23 cellular contexts compared by ENCODE assay signal in genomic region chr12:71648537-71648936, GRCh38.
"Had no signal": no experiment of that assay in that cellular context is flagged by ENCODE, and none has a peak within 500 bp of the region (broad histone marks: within the 10 kb centered on the region; RNA-seq: fewer than 3 reads in every experiment).

No MANE protein-coding gene starts in this region.

- H3K27me3 ChIP-seq: ascending aorta had no signal

- H3K27me3 Mint-ChIP-seq: activated CD8-positive, alpha-beta memory T cell treated with anti-CD3 and anti-CD28 coated beads, Interleukin-2, amount 10 ng/mL, durations not matched to agents 7 days and 5 days; activated naive CD4-positive, alpha-beta T cell treated with anti-CD3 and anti-CD28 coated beads, Interleukin-2, amount 10 ng/mL, durations not matched to agents 7 days and 5 days; activated naive CD8-positive, alpha-beta T cell treated with anti-CD3 and anti-CD28 coated beads, Interleukin-2, amount 10 ng/mL, durations not matched to agents 7 days and 5 days; brain; T-cell had no signal

- H3K27ac ChIP-seq: ascending aorta, PC-9, VCaP had no signal

- H3K4me3 ChIP-seq: ascending aorta, K562, PC-9 had no signal

- H3K9me3 Mint-ChIP-seq: activated naive CD4-positive, alpha-beta T cell treated with anti-CD3 and anti-CD28 coated beads, Interleukin-2, amount 10 ng/mL, durations not matched to agents 7 days and 5 days; activated naive CD8-positive, alpha-beta T cell treated with anti-CD3 and anti-CD28 coated beads, Interleukin-2, amount 10 ng/mL, durations not matched to agents 7 days and 5 days; activated T-helper 2 cell treated with anti-CD3 and anti-CD28 coated beads, Interferon-gamma antibody, Interleukin-2, Interleukin-4, amounts not matched to agents 10 μg/mL and 5 μg/mL and 100 μg/mL, durations not matched to agents 14 hours and 24 hours and 36 hours; brain; T-cell had no signal

- H2AFZ ChIP-seq: PC-9 had no signal

- H3K4me3 Mint-ChIP-seq: activated CD8-positive, alpha-beta memory T cell treated with anti-CD3 and anti-CD28 coated beads, Interleukin-2, amount 10 ng/mL, durations not matched to agents 7 days and 5 days; activated naive CD4-positive, alpha-beta T cell treated with anti-CD3 and anti-CD28 coated beads, Interleukin-2, amount 10 ng/mL, durations not matched to agents 7 days and 5 days; activated naive CD8-positive, alpha-beta T cell treated with anti-CD3 and anti-CD28 coated beads, Interleukin-2, amount 10 ng/mL, durations not matched to agents 7 days and 5 days; brain; T-cell had no signal

- ATAC-seq: activated CD8-positive, alpha-beta memory T cell treated with anti-CD3 and anti-CD28 coated beads, Interleukin-2, amount 10 ng/mL, durations not matched to agents 7 days and 5 days; K562; T-cell had no signal

- H3K4me2 ChIP-seq: PC-9 had no signal

- H3K4me1 ChIP-seq: ascending aorta had no signal

- H3K27ac Mint-ChIP-seq: activated CD8-positive, alpha-beta memory T cell treated with anti-CD3 and anti-CD28 coated beads, Interleukin-2, amount 10 ng/mL, durations not matched to agents 7 days and 5 days; activated naive CD4-positive, alpha-beta T cell treated with anti-CD3 and anti-CD28 coated beads, Interleukin-2, amount 10 ng/mL, durations not matched to agents 7 days and 5 days; activated naive CD8-positive, alpha-beta T cell treated with anti-CD3 and anti-CD28 coated beads, Interleukin-2, amount 10 ng/mL, durations not matched to agents 7 days and 5 days; activated T-helper 2 cell treated with anti-CD3 and anti-CD28 coated beads, Interferon-gamma antibody, Interleukin-2, Interleukin-4, amounts not matched to agents 10 μg/mL and 5 μg/mL and 100 μg/mL, durations not matched to agents 14 hours and 24 hours and 36 hours; brain had no signal

- DNase-seq: activated CD4-positive, alpha-beta T cell treated with anti-CD3 and anti-CD28 coated beads, Interleukin-2, amount 50 U/mL, for 48 hours; activated CD4-positive, CD25-positive, alpha-beta regulatory T cell; activated CD8-positive, alpha-beta memory T cell treated with anti-CD3 and anti-CD28 coated beads, Interleukin-2, amount 10 ng/mL, durations not matched to agents 7 days and 5 days; activated gamma-delta T cell treated with Interleukin-2 at 50 U/mL for 16 hours; activated naive CD4-positive, alpha-beta T cell treated with anti-CD3 and anti-CD28 coated beads, Interleukin-2, amount 10 ng/mL, durations not matched to agents 7 days and 5 days; activated naive CD8-positive, alpha-beta T cell treated with anti-CD3 and anti-CD28 coated beads, Interleukin-2, amount 10 ng/mL, durations not matched to agents 7 days and 5 days; activated T-cell treated with anti-CD3 and anti-CD28 coated beads, Interleukin-2, amount 50 U/mL, for 48 hours; Karpas-422; MM.1S; NCI-H1105 treated with DMSO at 0.1 percent for 48 hours; NCI-H1436 treated with DMSO at 0.1 percent for 48 hours; NCI-H187; NCI-H2081; NCI-H446; NCI-H524; SIG-M5; T-cell had no signal
